Comparison of ENCODE assay signal across 11 cellular contexts in the genomic region with DNA sequence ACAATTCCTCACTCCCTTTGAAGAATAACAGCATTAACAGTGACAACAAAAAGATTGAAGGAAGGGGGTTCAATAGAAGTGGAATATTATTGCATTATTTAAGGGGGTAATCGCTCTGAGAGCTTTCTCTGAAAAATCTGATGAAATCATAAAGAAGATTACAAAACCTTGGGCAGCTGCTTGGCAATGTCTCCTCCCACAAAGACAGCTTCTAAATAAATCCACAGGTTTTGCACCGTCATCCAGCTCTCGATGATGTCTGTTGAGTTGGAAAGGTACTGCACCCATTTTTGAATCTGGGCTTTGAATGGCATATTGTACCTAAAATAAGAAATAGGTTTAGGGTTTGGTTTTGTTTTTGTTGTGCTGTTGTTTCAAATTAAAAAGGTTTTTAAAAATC.
"Had no signal": no experiment of that assay in that cellular context is flagged by ENCODE, and none has a peak within 500 bp of the region (broad histone marks: within the 10 kb centered on the region; RNA-seq: fewer than 3 reads in every experiment).

No MANE protein-coding gene starts in this region.

- DNase-seq: activated CD4-positive, alpha-beta memory T cell treated with anti-CD3 and anti-CD28 coated beads, Interleukin-2, amount 10 ng/mL, durations not matched to agents 7 days and 5 days; activated CD4-positive, alpha-beta T cell treated with anti-CD3 and anti-CD28 coated beads for 36 hours; activated naive CD4-positive, alpha-beta T cell; naive B cell; stimulated activated CD4-positive, alpha-beta T cell treated with anti-CD3 and anti-CD28 coated beads, Interleukin-4, amount 100 ng/mL, for 4 hours; stimulated activated naive CD8-positive, alpha-beta T cell treated with anti-CD3 and anti-CD28 coated beads, Interleukin-15, amount 100 ng/mL, for 72 hours; testis; upper lobe of right lung had no signal

- H3K9me3 ChIP-seq: esophagus muscularis mucosa, testis, upper lobe of right lung had no signal

- ATAC-seq: activated CD4-positive, alpha-beta T cell treated with anti-CD3 and anti-CD28 coated beads for 36 hours; stimulated activated naive CD8-positive, alpha-beta T cell treated with anti-CD3 and anti-CD28 coated beads, Interleukin-15, amount 100 ng/mL, for 72 hours; upper lobe of right lung had no signal

- H3K4me1 ChIP-seq: esophagus muscularis mucosa, testis, upper lobe of right lung had no signal

- H3K4me3 ChIP-seq: esophagus muscularis mucosa, skin epidermis, testis, upper lobe of right lung had no signal

- FAIRE-seq: colon had no signal

- H3K27ac ChIP-seq: esophagus muscularis mucosa, skin epidermis, testis, upper lobe of right lung had no signal
